ENCODE assay signal across 1 cellular context in genomic region chr5:36240779-36241635, GRCh38.
TF ChIP-seq lines count a peak whose summit lies in the region.

No MANE protein-coding gene starts in this region.

TF ChIP-seq in K562, 482 proteins besides CTCF, POLR2A, EP300 and RAD21 (continued from another document and continues in another):
- TF ChIP-seq ZBTB40 (IDR thresholded peaks at IDR 0.05): no peak
- no peak for TF ChIP-seq ZBTB40 (CRISPR knock-in tag; IDR thresholded peaks at IDR 0.05)
- no peak for TF ChIP-seq KHSRP (IDR thresholded peaks at IDR 0.05)
- TF ChIP-seq RCOR1 (IDR thresholded peaks at IDR 0.05; ENCODE audit: borderline replicate concordance in 1 of 2, low read depth in 2 of 2, low read length in 2 of 2): 0 out of 4 replicates have a peak, but pooled peaks of 1 of the 2 experiments have one; percentile 2
- TF ChIP-seq CXXC5 (CRISPR knock-in tag; IDR thresholded peaks at IDR 0.05): peak; percentile 46; the same call in 1 of the 2 replicates
- no peak for TF ChIP-seq ZC3H8 (IDR thresholded peaks at IDR 0.05)
- no peak for TF ChIP-seq JUNB (CRISPR knock-in tag; conservative IDR thresholded peaks at IDR 0.05)
- TF ChIP-seq RREB1 (CRISPR knock-in tag; IDR thresholded peaks at IDR 0.05): no peak
- TF ChIP-seq USF2 (CRISPR knock-in tag; IDR thresholded peaks at IDR 0.05): no peak
- TF ChIP-seq ZBTB26 (CRISPR knock-in tag; IDR thresholded peaks at IDR 0.05): no peak
- TF ChIP-seq ETV6 (IDR thresholded peaks at IDR 0.05; ENCODE audit: borderline replicate concordance in 1 of 2, low read depth in 2 of 2, low read length in 1 of 2): no peak
- no peak for TF ChIP-seq ETV6 (CRISPR knock-in tag; IDR thresholded peaks at IDR 0.05; ENCODE audit: borderline replicate concordance)
- no peak for TF ChIP-seq DPF2 (IDR thresholded peaks at IDR 0.05)
- TF ChIP-seq HBP1 (CRISPR knock-in tag; IDR thresholded peaks at IDR 0.05): peak; percentile 57; the same call in 1 of the 2 replicates
- TF ChIP-seq ILK (tag; IDR thresholded peaks at IDR 0.05; ENCODE audit: borderline replicate concordance, low read depth): no peak
- no peak for TF ChIP-seq ZNF239 (CRISPR knock-in tag; IDR thresholded peaks at IDR 0.05)
- TF ChIP-seq PHB2 (IDR thresholded peaks at IDR 0.05; ENCODE audit: low read depth): no peak
- no peak for TF ChIP-seq STAT5A (IDR thresholded peaks at IDR 0.05; ENCODE audit: borderline replicate concordance, low read length)
- no peak for TF ChIP-seq BRF1 (IDR thresholded peaks at IDR 0.05; ENCODE audit: borderline replicate concordance, extremely low read depth, insufficient read length)
- TF ChIP-seq CHD1 (IDR thresholded peaks at IDR 0.05; ENCODE audit: low read length): peak; percentile 35
- TF ChIP-seq ARID4B (CRISPR knock-in tag; IDR thresholded peaks at IDR 0.05): no peak
- peak; percentile 98 for TF ChIP-seq KLF13 (tag; IDR thresholded peaks at IDR 0.05; ENCODE audit: borderline replicate concordance, low read depth)
- TF ChIP-seq ZNF146 (CRISPR knock-in tag; IDR thresholded peaks at IDR 0.05; ENCODE audit: unreplicated experiment): no peak
- peak; percentile 94 for TF ChIP-seq ZFX (CRISPR knock-in tag; IDR thresholded peaks at IDR 0.05)
- TF ChIP-seq HDAC8 (tag; IDR thresholded peaks at IDR 0.05): no peak
- TF ChIP-seq SAP30 (IDR thresholded peaks at IDR 0.05; ENCODE audit: borderline replicate concordance, insufficient read depth, low read depth, low read length, poor library complexity, severe bottlenecking): peak; percentile 60
- TF ChIP-seq ATF3 (IDR thresholded peaks at IDR 0.05): no peak
- no peak for TF ChIP-seq ATF3 (CRISPR knock-in tag; conservative IDR thresholded peaks at IDR 0.05)
- no peak for TF ChIP-seq HDAC6 (IDR thresholded peaks at IDR 0.05; ENCODE audit: low read depth, low read length)
- TF ChIP-seq GTF2B (IDR thresholded peaks at IDR 0.05; ENCODE audit: extremely low read depth, insufficient read length): no peak
- TF ChIP-seq ZNF232 (CRISPR knock-in tag; IDR thresholded peaks at IDR 0.05): no peak
- peak; percentile 6; the same call in 1 of the 2 replicates for TF ChIP-seq BRD4 (IDR thresholded peaks at IDR 0.05)
- no peak for TF ChIP-seq ZNF75A (CRISPR knock-in tag; IDR thresholded peaks at IDR 0.05)
- TF ChIP-seq CREM (IDR thresholded peaks at IDR 0.05; ENCODE audit: low read depth): peak; percentile 32; the same call in 1 of the 2 replicates
